ENCODE assay signal across 8 cellular contexts in genomic region chr7:131231381-131232220, GRCh38.
DNase-seq lines count a peak whose midpoint lies in the region; ATAC-seq and TF ChIP-seq lines count a peak whose summit lies in the region.

No MANE protein-coding gene starts in this region.

- peak overlapping the region; percentile 82 for H3K27ac Mint-ChIP-seq in CD4-positive, alpha-beta T cell

- H3K4me3 ChIP-seq in fibroblast of mammary gland (ENCODE audit: control insufficient read depth, low read depth, low read length) = no peak overlapping the region

- H3K9me3 Mint-ChIP-seq in CD4-positive, alpha-beta T cell = no peaks in the 10 kb centered on the region

- DNase-seq in CD4-positive, alpha-beta T cell = peak; percentile 36 to 73 (median 48)
- DNase-seq in Kasumi-1 (lab: John Stamatoyannopoulos, UW) (peak; percentile 94), fibroblast of mammary gland (ENCODE audit: low read depth) (peak; percentile 59), D341Med (ENCODE audit: low spot score) (no peak), HEK293T (ENCODE audit: extremely low spot score) (no peak)
- DNase-seq in activated CD8-positive, alpha-beta memory T cell treated with anti-CD3 and anti-CD28 coated beads for 24 hours = peak; percentile 84
- peak; percentile 28 to 50 for DNase-seq in stimulated activated CD4-positive, alpha-beta T cell treated with anti-CD3 and anti-CD28 coated beads, Interleukin-15, amount 100 ng/mL, for 48 hours (ENCODE audit: low read depth in 2 of 2)

- H3K4me1 Mint-ChIP-seq in CD4-positive, alpha-beta T cell (ENCODE audit: low read depth) = peaks cover 37% of the 10 kb centered on the region

- peak overlapping the region; percentile 69 for H3K4me3 Mint-ChIP-seq in CD4-positive, alpha-beta T cell

- peak overlapping the region; percentile 62 for H3K27ac ChIP-seq in CD4-positive, alpha-beta T cell (ENCODE audit: low read depth, low read length)

- intact Hi-C loops in CD4-positive, alpha-beta T cell (cut with DNase I, micrococcal nuclease) = loop anchor here in 1 of 2 experiments (1.0 kb wide), 3 partner anchors 43 to 123 kb away; partner anchors contain the start of gene MKLN1

- H3K27me3 ChIP-seq in CD4-positive, alpha-beta T cell (ENCODE audit: control insufficient read depth, insufficient read depth, low read length) = no peaks in the 10 kb centered on the region

- no peaks in the 10 kb centered on the region for H3K36me3 Mint-ChIP-seq in CD4-positive, alpha-beta T cell (ENCODE audit: low read depth)

- peak; percentile 76 for ATAC-seq in CD4-positive, alpha-beta T cell (ENCODE audit: poor library complexity)
- ATAC-seq in GM21526 (IDR thresholded peaks at IDR 0.05; ENCODE audit: low FRiP score, unreplicated experiment) = peak; percentile 90

- POLR2A ChIA-PET in CD4-positive, alpha-beta T cell (lab: Charles Lee) = interaction anchor here (0.6 to 2.1 kb wide), 8 partner anchors 9 to 174 kb away, joined by 3 to 22 read pairs (median 7); partner anchors contain the start of gene MKLN1
- POLR2A ChIA-PET in HEK293T (lab: Yijun Ruan, JAX) = no interaction called here

- no peaks in the 10 kb centered on the region for H3K9me3 ChIP-seq in CD4-positive, alpha-beta T cell (ENCODE audit: control insufficient read depth, low read length)

- no peaks in the 10 kb centered on the region for H3K27me3 Mint-ChIP-seq in CD4-positive, alpha-beta T cell

- CTCF ChIA-PET in CD4-positive, alpha-beta T cell (lab: Charles Lee) = interaction anchor here (2.1 kb wide), 1 partner anchor 43 kb away, joined by 5 read pairs; no protein-coding TSS in a partner anchor
- CTCF ChIA-PET in HEK293T (lab: Yijun Ruan, JAX) = no interaction called here

- TF ChIP-seq CTCF in CD4-positive, alpha-beta T cell (IDR thresholded peaks at IDR 0.05) = no peak
- no peak for TF ChIP-seq CTCF in fibroblast of mammary gland (conservative IDR thresholded peaks at IDR 0.05; ENCODE audit: control insufficient read depth, insufficient read depth, low read depth, low read length)

TF ChIP-seq in HEK293T, 16 proteins besides CTCF, POLR2A, EP300 and RAD21:
- no peak for TF ChIP-seq HDGF (IDR thresholded peaks at IDR 0.05; ENCODE audit: borderline replicate concordance)
- no peak for TF ChIP-seq TARDBP (IDR thresholded peaks at IDR 0.05)
- no peak for TF ChIP-seq CTBP1 (IDR thresholded peaks at IDR 0.05; ENCODE audit: borderline replicate concordance)
- TF ChIP-seq L3MBTL2 (conservative IDR thresholded peaks at IDR 0.05) = no peak
- no peak for TF ChIP-seq ARNT (IDR thresholded peaks at IDR 0.05)
- TF ChIP-seq, protein P1, sequence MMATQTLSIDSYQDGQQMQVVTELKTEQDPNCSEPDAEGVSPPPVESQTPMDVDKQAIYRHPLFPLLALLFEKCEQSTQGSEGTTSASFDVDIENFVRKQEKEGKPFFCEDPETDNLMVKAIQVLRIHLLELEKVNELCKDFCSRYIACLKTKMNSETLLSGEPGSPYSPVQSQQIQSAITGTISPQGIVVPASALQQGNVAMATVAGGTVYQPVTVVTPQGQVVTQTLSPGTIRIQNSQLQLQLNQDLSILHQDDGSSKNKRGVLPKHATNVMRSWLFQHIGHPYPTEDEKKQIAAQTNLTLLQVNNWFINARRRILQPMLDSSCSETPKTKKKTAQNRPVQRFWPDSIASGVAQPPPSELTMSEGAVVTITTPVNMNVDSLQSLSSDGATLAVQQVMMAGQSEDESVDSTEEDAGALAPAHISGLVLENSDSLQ (IDR thresholded peaks at IDR 0.05) = no peak
- TF ChIP-seq BHLHE40 (IDR thresholded peaks at IDR 0.05; ENCODE audit: borderline replicate concordance) = no peak
- TF ChIP-seq SP1 (IDR thresholded peaks at IDR 0.05) = no peak
- TF ChIP-seq FOXA1 (IDR thresholded peaks at IDR 0.05) = no peak
- TF ChIP-seq ZNF384 (IDR thresholded peaks at IDR 0.05) = no peak
TF ChIP-seq in HEK293T: peak in this region for 0.

Comparison
In these comparisons a context has a peak if more than half of its experiments do, and no peak if none do; other contexts are left out.
1. DNase-seq: peak in CD4-positive, alpha-beta T cell (10 of 10), Kasumi-1 (2 of 2), activated CD8-positive, alpha-beta memory T cell treated with anti-CD3 and anti-CD28 coated beads for 24 hours (single experiment), fibroblast of mammary gland (single experiment) and stimulated activated CD4-positive, alpha-beta T cell treated with anti-CD3 and anti-CD28 coated beads, Interleukin-15, amount 100 ng/mL, for 48 hours (2 of 2); none in D341Med (single experiment) and HEK293T (single experiment).